ENCODE assay signal across 19 cellular contexts in the genomic region with DNA sequence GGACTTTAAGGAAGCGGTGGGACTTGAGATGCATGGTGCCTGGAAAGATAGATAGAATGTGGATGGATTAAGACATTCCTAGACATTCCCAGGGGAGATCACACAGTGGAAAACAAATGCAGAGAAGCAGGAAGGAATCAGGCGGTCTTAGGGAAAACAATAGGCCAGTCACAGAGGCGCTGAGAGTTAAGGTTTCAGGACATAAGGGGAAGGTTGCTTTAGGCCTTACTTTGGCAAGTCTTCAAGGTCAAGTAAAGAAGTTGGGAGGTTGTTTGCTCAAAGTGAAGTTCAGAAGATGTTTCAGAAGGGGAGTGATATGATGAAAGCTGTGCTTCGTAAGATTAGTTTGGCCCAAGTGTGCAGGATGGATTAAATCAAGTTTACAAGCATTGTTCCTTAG.
A peak's percentile ranks its signal among the peaks of the same experiment; 100 is the strongest.
DNase-seq lines count a peak whose midpoint lies in the region; ATAC-seq, FAIRE-seq and TF ChIP-seq lines count a peak whose summit lies in the region.
"Had no signal": no experiment of that assay in that cellular context is flagged by ENCODE, and none has a peak within 500 bp of the region (broad histone marks: within the 10 kb centered on the region; RNA-seq: fewer than 3 reads in every experiment).

No MANE protein-coding gene starts in this region.

- TF ChIP-seq RAD21 in H1 (IDR thresholded peaks at IDR 0.05 in 1 of 2, conservative IDR thresholded peaks at IDR 0.05 in 1 of 2; ENCODE audit: low read depth in 2 of 2, low read length in 2 of 2): no peak

- no peak overlapping the region for H4K91ac ChIP-seq in H1 (replicated peaks; ENCODE audit: insufficient read length, low read length)

- intact Hi-C loops in A673 (cut with micrococcal nuclease; ENCODE audit: unreplicated experiment): no loop called here

- H3K4ac ChIP-seq in H1 (replicated peaks; ENCODE audit: insufficient read length, low read depth, low read length): no peak overlapping the region

- FAIRE-seq in H1 (lab: Jason Lieb, UNC): no peak
- no peak for FAIRE-seq in GM12892 (lab: Jason Lieb, UNC)
- FAIRE-seq: GM12878, GM18507 had no signal

- H3K79me2 ChIP-seq in H1 (ENCODE audit: control insufficient read depth in 1 of 2, insufficient read depth in 2 of 2, low read length in 2 of 2): no peaks in the 10 kb centered on the region

- no peak overlapping the region for H2AK5ac ChIP-seq in H1 (ENCODE audit: low read depth, low read length)

- TF ChIP-seq POLR2A in H1 (IDR thresholded peaks at IDR 0.05; ENCODE audit: control extremely low read depth in 1 of 2, low read depth in 2 of 2, low read length in 2 of 2): no peak
- no peak for TF ChIP-seq POLR2A in GM12892 (IDR thresholded peaks at IDR 0.05; ENCODE audit: low read depth, low read length)

- 78% methylated on average over 4 of the region's 4 CpGs; no CpG with 5 or more reads in 1 of the 2 experiments for WGBS in H1 (ENCODE audit: extremely low coverage in 1 of 2, insufficient coverage in 1 of 2, insufficient read length in 1 of 2, insufficient replicate concordance in 2 of 2, low coverage in 1 of 2, low lambda C conversion rate in 2 of 2, missing lambda C conversion rate in 1 of 2), 2 experiments

- H3K23me2 ChIP-seq in H1 (ENCODE audit: low read depth, low read length): no peaks in the 10 kb centered on the region; the same call in 1 of the 2 replicates

- no peak overlapping the region for H3K4me3 ChIP-seq in A673 (ENCODE audit: low read depth, low read length, poor library complexity, severe bottlenecking)
- no peak overlapping the region for H3K4me3 ChIP-seq in LNCaP clone FGC (ENCODE audit: low read depth, low read length)
- H3K4me3 ChIP-seq in H1 (ENCODE audit: extremely low read depth in 1 of 4, insufficient read depth in 2 of 4, low read depth in 3 of 4, low read length in 4 of 4): no peak overlapping the region
- H3K4me3 ChIP-seq: GM12878 had no signal

- no peaks in the 10 kb centered on the region for H3K79me1 ChIP-seq in H1 (ENCODE audit: low read depth, low read length)

- POLR2A ChIA-PET in A673 (lab: Charles Lee; ENCODE audit: low non-redundant PET): no interaction called here
- POLR2A ChIA-PET in H1 (lab: Charles Lee; ENCODE audit: partially characterized antibody): no interaction called here

- CTCF ChIA-PET in A673 (lab: Charles Lee): no interaction called here
- CTCF ChIA-PET in H1 (lab: Charles Lee; ENCODE audit: partially characterized antibody): no interaction called here

- no peak overlapping the region for H2BK15ac ChIP-seq in H1 (ENCODE audit: low read length)

- H3K9me3 ChIP-seq in A673 (ENCODE audit: low read depth, low read length, poor library complexity, severe bottlenecking): no peaks in the 10 kb centered on the region
- no peaks in the 10 kb centered on the region for H3K9me3 ChIP-seq in H1 (ENCODE audit: insufficient read depth in 2 of 2, low read depth in 1 of 2, low read length in 1 of 2)

- H3K56ac ChIP-seq in H1 (replicated peaks; ENCODE audit: insufficient read length, low read depth, low read length): no peak overlapping the region

- H3K9ac ChIP-seq in H1 (replicated peaks in 1 of 4; ENCODE audit: extremely low read depth in 1 of 4, low read depth in 3 of 4, low read length in 3 of 4): no peak overlapping the region

- H3K27me3 ChIP-seq in A673 (replicated peaks; ENCODE audit: insufficient read depth, low read depth, low read length, poor library complexity) (no peaks in the 10 kb centered on the region), H1 (replicated peaks in 1 of 4; ENCODE audit: control insufficient read depth in 3 of 4, extremely low read depth in 1 of 4, insufficient read depth in 3 of 4, low read length in 3 of 4) (no peaks in the 10 kb centered on the region)

- no TSS peak for BruUV-seq in A673 (replicated peaks; lab: Mats Ljungman, UMichigan)

- TF ChIP-seq EP300 in H1 (IDR thresholded peaks at IDR 0.05; ENCODE audit: borderline replicate concordance in 1 of 2, low read depth in 2 of 2, low read length in 2 of 2): no peak

- no peak overlapping the region for H3K18ac ChIP-seq in H1 (ENCODE audit: extremely low read depth, low read length)

- H4K20me1 ChIP-seq in H1 (replicated peaks in 1 of 2; ENCODE audit: control insufficient read depth in 1 of 2, insufficient read depth in 2 of 2, low read length in 2 of 2): no peaks in the 10 kb centered on the region

- no peak overlapping the region for H2BK5ac ChIP-seq in H1 (ENCODE audit: low read depth, low read length)

- H3K4me2 ChIP-seq in H1 (ENCODE audit: insufficient read depth in 1 of 2, low read depth in 2 of 2, low read length in 2 of 2): no peak overlapping the region

- peak; percentile 41 for DNase-seq in A673 (ENCODE audit: low spot score)
- DNase-seq in LNCaP clone FGC (ENCODE audit: low read depth): peak; percentile 77
- DNase-seq in H1 (ENCODE audit: low read depth in 1 of 2, low spot score in 2 of 2): no peak
- peak; percentile 31 for DNase-seq in iPS-NIHi11 (ENCODE audit: low spot score)
- no peak for DNase-seq in GM12892 (ENCODE audit: insufficient read length)
- DNase-seq in SKM-1 treated with dmso at 0.1 percent for 144 hours (lab: John Stamatoyannopoulos, UW; ENCODE audit: unreplicated experiment): no peak
- no peak for DNase-seq in hypothalamus (lab: John Stamatoyannopoulos, UW)
- DNase-seq: CD8-positive, alpha-beta memory T cell; DND-41; GDM1; NCI-H1417; NCI-H2029 treated with DMSO at 0.1 percent for 48 hours; NCI-H2171 treated with DMSO at 0.1 percent for 48 hours; NCI-H446 treated with DMSO at 0.1 percent for 48 hours; NCI-H774 had no signal

- H2AFZ ChIP-seq in H1 (ENCODE audit: low read length): no peak overlapping the region; the same call in 1 of the 2 replicates

- H3K4me1 ChIP-seq in A673 (ENCODE audit: insufficient read depth, low read length, poor library complexity, severe bottlenecking) (no peaks in the 10 kb centered on the region), H1 (replicated peaks in 1 of 4; ENCODE audit: control insufficient read depth in 3 of 4, insufficient read depth in 4 of 4, low read length in 3 of 4) (no peaks in the 10 kb centered on the region)

- H2BK12ac ChIP-seq in H1 (ENCODE audit: low read depth, low read length): no peak overlapping the region

- no peak for ATAC-seq in HG03439 (IDR thresholded peaks at IDR 0.05; ENCODE audit: unreplicated experiment)
- ATAC-seq: GM12878 had no signal

- H3K27ac ChIP-seq in A673 (ENCODE audit: low read depth, low read length, poor library complexity, severe bottlenecking) (no peak overlapping the region), H1 (ENCODE audit: low read depth, low read length) (no peak overlapping the region)
- H3K27ac ChIP-seq: 22Rv1 had no signal

- no peak overlapping the region for H2BK20ac ChIP-seq in H1 (ENCODE audit: low read length)

- no peaks in the 10 kb centered on the region for H3K36me3 ChIP-seq in A673 (ENCODE audit: insufficient read depth, low read length, poor library complexity, severe bottlenecking)
- no peaks in the 10 kb centered on the region for H3K36me3 ChIP-seq in H1 (ENCODE audit: control insufficient read depth in 2 of 4, insufficient read depth in 4 of 4, low read length in 3 of 4)

- H3K14ac ChIP-seq in H1 (ENCODE audit: insufficient read length): no peak overlapping the region

- no peak overlapping the region for H4K5ac ChIP-seq in H1 (ENCODE audit: insufficient read length, low read depth, low read length)

- H2BK120ac ChIP-seq in H1 (replicated peaks; ENCODE audit: low read depth, low read length): no peak overlapping the region

- TF ChIP-seq CTCF in A673 (conservative IDR thresholded peaks at IDR 0.05; ENCODE audit: low read depth, low read length) (no peak), LNCaP clone FGC (IDR thresholded peaks at IDR 0.05; ENCODE audit: control insufficient read depth, extremely low read depth, insufficient read depth) (no peak), H1 (IDR thresholded peaks at IDR 0.05; ENCODE audit: control extremely low read depth in 1 of 3, insufficient read depth in 1 of 3, low read depth in 1 of 3, low read length in 3 of 3) (no peak)

- no peak overlapping the region for H4K8ac ChIP-seq in H1 (ENCODE audit: extremely low read depth, insufficient read depth, low read length)

- H3K23ac ChIP-seq in H1 (ENCODE audit: insufficient read length): no peak overlapping the region

TF ChIP-seq in H1, 55 proteins besides CTCF, POLR2A, EP300 and RAD21:
- TF ChIP-seq TEAD4 (IDR thresholded peaks at IDR 0.05; ENCODE audit: low read depth, low read length): 0 out of 2 replicates have a peak, but pooled peaks have one; percentile 7
- TF ChIP-seq CTBP2 (IDR thresholded peaks at IDR 0.05; ENCODE audit: borderline replicate concordance, insufficient read depth, insufficient read length, low read length): no peak

Comparison
In these comparisons a context has a peak if more than half of its experiments do, and no peak if none do; other contexts are left out.
1. DNase-seq: peak in A673 (single experiment), LNCaP clone FGC (single experiment) and iPS-NIHi11 (single experiment); none in H1 (0 of 2), GM12892 (single experiment), SKM-1 treated with dmso at 0.1 percent for 144 hours (single experiment) and hypothalamus (0 of 51).